8 cellular contexts compared by ENCODE assay signal in the genomic region with DNA sequence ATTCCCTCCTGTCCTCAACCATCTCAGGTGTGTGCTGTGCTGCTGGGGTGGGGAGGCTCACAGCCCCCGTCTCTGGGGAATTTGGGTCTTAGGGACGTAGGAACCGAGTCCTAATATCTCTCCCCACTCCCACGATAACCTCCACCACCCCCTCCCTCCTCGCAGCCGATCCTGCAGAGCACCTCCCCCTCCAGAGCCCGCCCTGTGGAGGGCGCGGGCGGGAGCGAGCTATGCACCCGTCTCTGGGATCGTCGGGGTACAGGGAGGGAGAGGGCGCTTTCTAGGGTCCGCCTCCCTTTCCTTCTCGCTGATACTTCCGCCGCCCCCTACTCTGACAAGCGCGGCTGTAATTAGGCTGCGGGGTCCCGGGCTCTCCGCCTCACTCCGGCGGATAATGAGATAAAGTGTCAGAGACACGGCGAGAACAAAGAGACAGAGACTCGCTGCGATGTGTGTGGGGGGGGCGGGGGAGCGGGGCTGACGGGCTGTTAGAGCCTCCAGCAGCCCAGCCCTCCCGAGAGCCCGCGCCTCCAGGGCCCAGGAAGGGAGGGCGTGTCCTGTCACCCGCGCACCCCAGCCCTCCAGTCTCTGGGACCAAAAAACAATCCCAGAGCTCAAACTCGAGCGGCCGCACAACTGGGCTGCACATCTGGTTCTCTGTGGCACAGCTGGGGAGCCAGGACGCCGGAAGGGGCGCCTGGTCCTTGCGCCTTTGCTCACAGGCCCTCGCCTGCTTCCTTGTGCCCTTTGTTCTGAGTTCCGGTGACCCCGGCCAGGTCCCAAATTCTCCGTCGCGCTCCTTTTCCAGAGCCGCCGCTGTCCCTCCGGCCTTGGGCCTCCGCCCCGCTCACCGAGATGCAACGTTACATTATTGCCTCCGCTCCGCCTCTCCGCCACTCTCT.
A peak's percentile ranks its signal among the peaks of the same experiment; 100 is the strongest.
DNase-seq lines count a peak whose midpoint lies in the region; ATAC-seq, FAIRE-seq and TF ChIP-seq lines count a peak whose summit lies in the region.

No MANE protein-coding gene starts in this region.

- H3K9me2 ChIP-seq in OCI-LY1 (ENCODE audit: low read depth, low read length) = no peaks in the 10 kb centered on the region

- peak overlapping the region; percentile 66; the same call in 1 of the 2 replicates for H3K9ac ChIP-seq in OCI-LY1 (ENCODE audit: low read length)

- ATAC-seq in HG03442 (IDR thresholded peaks at IDR 0.05; ENCODE audit: unreplicated experiment) = no peak

- H3K4me2 ChIP-seq in OCI-LY1 (ENCODE audit: low read length) = peak overlapping the region; percentile 78

- peak overlapping the region; percentile 52 for H3K27ac ChIP-seq in OCI-LY1 (ENCODE audit: low read depth, low read length, poor library complexity, severe bottlenecking)
- H3K27ac ChIP-seq in effector memory CD4-positive, alpha-beta T cell (ENCODE audit: insufficient read depth, low read length, poor library complexity, severe bottlenecking) = no peak overlapping the region

- no peak for FAIRE-seq in HTR-8/SVneo (lab: Jason Lieb, UNC)

- H2AFZ ChIP-seq in OCI-LY1 (ENCODE audit: low read length) (no peak overlapping the region), neuron (ENCODE audit: low read depth, low read length) (peak overlapping the region; percentile 36)

- TF ChIP-seq CTCF in OCI-LY1 (IDR thresholded peaks at IDR 0.05; ENCODE audit: low read length) = no peak

- H4K20me1 ChIP-seq in OCI-LY1 (ENCODE audit: insufficient read depth, low read length) = no peaks in the 10 kb centered on the region

- H3F3A ChIP-seq in OCI-LY1 (ENCODE audit: insufficient read depth, low read length) = peaks cover 8% of the 10 kb centered on the region; the same call in 1 of the 2 replicates

- H3K27me3 ChIP-seq in OCI-LY1 (ENCODE audit: insufficient read depth, low read length) (no peaks in the 10 kb centered on the region), neuron (ENCODE audit: insufficient read depth, low read length) (peaks cover 9% of the 10 kb centered on the region)
- H3K27me3 ChIP-seq in effector memory CD4-positive, alpha-beta T cell (replicated peaks; ENCODE audit: control insufficient read depth, insufficient read depth, low read length, poor library complexity, severe bottlenecking) = peaks cover 33% of the 10 kb centered on the region

- no peaks in the 10 kb centered on the region for H3K79me2 ChIP-seq in OCI-LY1 (ENCODE audit: insufficient read depth, low read length)

- DNase-seq in SHP77 (lab: John Stamatoyannopoulos, UW) (peak; percentile 15 to 40), SHP77 treated with DMSO at 0.1 percent for 48 hours (lab: John Stamatoyannopoulos, UW) (no peak), glomerular visceral epithelial cell (ENCODE audit: extremely low spot score) (no peak), HTR-8/SVneo (ENCODE audit: insufficient read length, low spot score) (no peak)
- no peak for DNase-seq in effector memory CD4-positive, alpha-beta T cell

- peaks cover 93% of the 10 kb centered on the region for H3K4me1 ChIP-seq in OCI-LY1 (ENCODE audit: insufficient read depth, low read length, severe bottlenecking)
- H3K4me1 ChIP-seq in effector memory CD4-positive, alpha-beta T cell (ENCODE audit: control insufficient read depth, insufficient read depth, low read length, poor library complexity, severe bottlenecking) = peaks cover 66% of the 10 kb centered on the region
- peaks cover 38% of the 10 kb centered on the region for H3K4me1 ChIP-seq in neuron (ENCODE audit: insufficient read depth, low read length)

- H3K9me3 ChIP-seq in OCI-LY1 (ENCODE audit: low read length) (no peaks in the 10 kb centered on the region), neuron (ENCODE audit: low read length) (no peaks in the 10 kb centered on the region)
- H3K9me3 ChIP-seq in effector memory CD4-positive, alpha-beta T cell (ENCODE audit: control insufficient read depth, low read length) = no peaks in the 10 kb centered on the region

- H3K4me3 ChIP-seq in OCI-LY1 (ENCODE audit: low read depth, low read length, poor library complexity, severe bottlenecking) (peak overlapping the region; percentile 61), neuron (ENCODE audit: low read length) (peak overlapping the region; percentile 45)
- peak overlapping the region; percentile 83 for H3K4me3 ChIP-seq in effector memory CD4-positive, alpha-beta T cell (ENCODE audit: insufficient read depth, low read depth, low read length, poor library complexity, severe bottlenecking)

- H3K36me3 ChIP-seq in OCI-LY1 (ENCODE audit: insufficient read depth, low read length) (peaks cover 25% of the 10 kb centered on the region), neuron (ENCODE audit: insufficient read depth, low read length) (peaks cover 15% of the 10 kb centered on the region)
- H3K36me3 ChIP-seq in effector memory CD4-positive, alpha-beta T cell (ENCODE audit: control insufficient read depth, insufficient read depth, low read length) = peaks cover 11% of the 10 kb centered on the region

Comparison
In these comparisons a context has a peak if more than half of its experiments do, and no peak if none do; other contexts are left out.
1. DNase-seq: peak in SHP77 (2 of 2); none in SHP77 treated with DMSO at 0.1 percent for 48 hours (single experiment), effector memory CD4-positive, alpha-beta T cell (0 of 3), glomerular visceral epithelial cell (single experiment) and HTR-8/SVneo (single experiment).
2. Peak in every context shown above with its lines, with median percentiles within 50 percentile points of each other: H3K4me3 ChIP-seq.